Comparison of ENCODE assay signal across 1 cellular context in genomic region chr16:58272855-58273254, GRCh38.
TF ChIP-seq lines count a peak whose summit lies in the region.

No MANE protein-coding gene starts in this region.

TF ChIP-seq in HEK293, 187 proteins besides CTCF, POLR2A, EP300 and RAD21 (continued from another document):
- no peak for TF ChIP-seq ZNF513 (tag by site-specific recombination; IDR thresholded peaks at IDR 0.05)
- no peak for TF ChIP-seq ZNF211 (tag by site-specific recombination; IDR thresholded peaks at IDR 0.05; ENCODE audit: low read depth)
- no peak for TF ChIP-seq OVOL3 (tag by site-specific recombination; IDR thresholded peaks at IDR 0.05)
- 0 out of 2 replicates have a peak, but pooled peaks have one; percentile 31 for TF ChIP-seq ZNF791 (tag by site-specific recombination; IDR thresholded peaks at IDR 0.05)
- no peak for TF ChIP-seq KLF1 (tag by site-specific recombination; IDR thresholded peaks at IDR 0.05)
- TF ChIP-seq ZNF610 (tag by site-specific recombination; IDR thresholded peaks at IDR 0.05; ENCODE audit: borderline replicate concordance): 0 out of 2 replicates have a peak, but pooled peaks have one; percentile 44
- peak; percentile 70 for TF ChIP-seq ZNF280D (tag by site-specific recombination; IDR thresholded peaks at IDR 0.05)
